25 cellular contexts compared by ENCODE assay signal in the genomic region with DNA sequence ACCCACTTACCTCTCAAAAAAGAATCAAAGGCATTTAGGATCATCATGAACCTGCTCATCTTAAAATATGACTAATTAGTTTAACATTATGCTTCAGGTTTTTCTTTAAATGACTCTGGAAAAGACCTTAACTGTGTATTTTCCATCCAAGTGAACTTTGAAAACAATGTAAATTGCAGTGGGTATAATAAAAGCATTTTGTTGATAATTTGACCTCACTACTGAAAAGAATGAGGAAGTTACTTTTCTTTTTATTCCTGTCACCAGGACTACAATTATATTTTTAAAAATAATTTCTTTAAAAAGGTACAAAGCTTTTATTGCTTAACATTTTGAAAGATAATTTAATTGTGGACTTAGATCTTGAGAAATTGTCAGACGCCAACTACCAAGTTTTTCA.
"Had no signal": no experiment of that assay in that cellular context is flagged by ENCODE, and none has a peak within 500 bp of the region (broad histone marks: within the 10 kb centered on the region; RNA-seq: fewer than 3 reads in every experiment).

No MANE protein-coding gene starts in this region.

- H3K27me3 ChIP-seq: brain microvascular endothelial cell, esophagus muscularis mucosa, foreskin keratinocyte, gastrocnemius medialis, heart left ventricle had no signal

- H3K4me3 ChIP-seq: esophagus muscularis mucosa, gastrocnemius medialis, heart left ventricle had no signal

- H3K4me1 ChIP-seq: esophagus muscularis mucosa, foreskin keratinocyte, gastrocnemius medialis, heart left ventricle had no signal

- ATAC-seq: activated CD4-positive, CD25-positive, alpha-beta regulatory T cell treated with anti-CD3 and anti-CD28 coated beads, Interleukin-2, amount 50 U/mL, for 24 hours; activated CD8-positive, alpha-beta T cell treated with anti-CD3 and anti-CD28 coated beads for 36 hours; activated T-cell treated with anti-CD3 and anti-CD28 coated beads, Interleukin-2, amount 50 U/mL, for 4 hours; activated T-helper 17 cell treated with anti-CD3 and anti-CD28 coated beads, Interleukin-2, amount 50 U/mL, for 72 hours; foreskin keratinocyte; gastrocnemius medialis; heart left ventricle; T-cell had no signal

- DNase-seq: activated B cell treated with CpG ODN at 0.5 μM for 24 hours; activated CD4-positive, alpha-beta T cell treated with anti-CD3 and anti-CD28 coated beads for 48 hours; activated CD4-positive, alpha-beta T cell treated with anti-CD3 and anti-CD28 coated beads, Interleukin-2, amount 50 U/mL, for 1 hour; activated CD4-positive, alpha-beta T cell treated with anti-CD3 and anti-CD28 coated beads, Interleukin-2, amount 50 U/mL, for 48 hours; activated CD8-positive, alpha-beta memory T cell treated with anti-CD3 and anti-CD28 coated beads for 24 hours; activated CD8-positive, alpha-beta T cell treated with anti-CD3 and anti-CD28 coated beads for 36 hours; activated effector memory CD4-positive, alpha-beta T cell treated with Interleukin-2 at 50 U/mL for 16 hours; activated gamma-delta T cell treated with Interleukin-2 at 50 U/mL for 16 hours; activated naive CD4-positive, alpha-beta T cell treated with anti-CD3 and anti-CD28 coated beads, Interleukin-2, amount 50 U/mL, for 16 hours; activated naive CD4-positive, alpha-beta T cell treated with Interleukin-2 at 50 U/mL for 16 hours; activated T-cell treated with anti-CD3 and anti-CD28 coated beads, Interleukin-2, amount 50 U/mL, for 4 hours; amniotic stem cell; anterior cingulate cortex; brain microvascular endothelial cell; effector CD8-positive, alpha-beta T cell; foreskin keratinocyte; gastrocnemius medialis; glutamatergic neuron; heart left ventricle; T-cell; T-helper 9 cell; WERI-Rb-1 had no signal

- H3K27ac ChIP-seq: brain microvascular endothelial cell, esophagus muscularis mucosa, foreskin keratinocyte, gastrocnemius medialis, heart left ventricle, WERI-Rb-1 had no signal

- H3K36me3 ChIP-seq: brain microvascular endothelial cell, esophagus muscularis mucosa, gastrocnemius medialis, heart left ventricle, WERI-Rb-1 had no signal

- H3K9me3 ChIP-seq: esophagus muscularis mucosa, gastrocnemius medialis, heart left ventricle had no signal
